In genomic region chr10:79195091-79195923, GRCh38 we compare ENCODE assay signal across 8 cellular contexts.
DNase-seq lines count a peak whose midpoint lies in the region; ATAC-seq, FAIRE-seq and TF ChIP-seq lines count a peak whose summit lies in the region.

No MANE protein-coding gene starts in this region.

- no peak for FAIRE-seq in small intestine (lab: Jason Lieb, UNC)

- H3K4me1 Mint-ChIP-seq in brain, result peaks cover 63% of the 10 kb centered on the region

- H3K9me3 Mint-ChIP-seq in brain, result peaks cover 0 to 8% (median 0%) of the 10 kb centered on the region in 5 experiments

- peak overlapping the region; percentile 14 for H3K9ac ChIP-seq in iPS-18a (ENCODE audit: low read length)

- H3K9me3 ChIP-seq in iPS-18a (ENCODE audit: control insufficient read depth, low read depth, low read length) (no peaks in the 10 kb centered on the region), small intestine (ENCODE audit: control insufficient read depth, low read depth) (no peaks in the 10 kb centered on the region)

- peaks cover 9% of the 10 kb centered on the region for H3K4me1 ChIP-seq in iPS-18a (ENCODE audit: control insufficient read depth, low read depth, low read length)
- peaks cover 0 to 2% of the 10 kb centered on the region in 2 donors for H3K4me1 ChIP-seq in small intestine (ENCODE audit: control insufficient read depth in 2 of 2, insufficient read depth in 1 of 2, low read depth in 1 of 2, low read length in 1 of 2)

- TF ChIP-seq CTCF in GM12873 (IDR thresholded peaks at IDR 0.05; ENCODE audit: insufficient read depth, low read depth, low read length, missing control alignments) (peak; percentile 96), brain (conservative IDR thresholded peaks at IDR 0.05) (peak; percentile 92 to 95)

- WGBS in small intestine, 3 donors, result 16 to 19% (median 18%) methylated on average over 21 to 22 of the region's 22 CpGs

- H3K36me3 ChIP-seq in iPS-18a (ENCODE audit: control insufficient read depth, low read depth, low read length) (no peaks in the 10 kb centered on the region), small intestine (ENCODE audit: control insufficient read depth in 2 of 2, insufficient read depth in 2 of 2, low read length in 2 of 2) (no peaks in the 10 kb centered on the region)

- H3K27me3 Mint-ChIP-seq in brain, result no peaks in the 10 kb centered on the region

- DNase-seq in NCI-H187 treated with DMSO at 0.1 percent for 48 hours (lab: John Stamatoyannopoulos, UW), result peak; percentile 10
- peak; percentile 86 for DNase-seq in UCSD-AML1 (lab: John Stamatoyannopoulos, UW; ENCODE audit: unreplicated experiment)
- peak; percentile 78 for DNase-seq in small intestine

- peak; percentile 83 for ATAC-seq in HG02759 (IDR thresholded peaks at IDR 0.05; ENCODE audit: unreplicated experiment)
- ATAC-seq in GM21786 (IDR thresholded peaks at IDR 0.05; ENCODE audit: unreplicated experiment), result no peak

- no peaks in the 10 kb centered on the region for H3K27me3 ChIP-seq in iPS-18a (ENCODE audit: control insufficient read depth, insufficient read depth, low read length)
- H3K27me3 ChIP-seq in small intestine (ENCODE audit: control insufficient read depth in 2 of 2, insufficient read depth in 2 of 2, low read length in 2 of 2), result no peaks in the 10 kb centered on the region

- H3K27ac ChIP-seq in iPS-18a (ENCODE audit: low read length) (no peak overlapping the region), small intestine (ENCODE audit: low read depth in 1 of 2, low read length in 1 of 2) (no peak overlapping the region)

- H3K4me3 ChIP-seq in iPS-18a (ENCODE audit: low read length) (no peak overlapping the region), small intestine (ENCODE audit: low read depth in 1 of 2, low read length in 2 of 2) (no peak overlapping the region)

- H3K36me3 Mint-ChIP-seq in brain, result peaks cover 41% of the 10 kb centered on the region

- H3K4me3 Mint-ChIP-seq in brain, result peak overlapping the region in 3 of 5 experiments; percentile 45 to 66 (median 56)

- peak overlapping the region; percentile 81 to 97 (median 91) for H3K27ac Mint-ChIP-seq in brain

Comparison
In these comparisons a context has a peak if more than half of its experiments do, and no peak if none do; other contexts are left out.
1. DNase-seq: peak in every context shown above with its lines; median percentile 86 in UCSD-AML1; 78 in small intestine; 10 in NCI-H187 treated with DMSO at 0.1 percent for 48 hours.